ENCODE assay signal across 8 cellular contexts in genomic region chr1:43172532-43172972, GRCh38. TPM values are rescaled to one million over a fixed set of nuclear protein-coding genes. Genes with fewer than 3 reads are reported as not detected.
DNase-seq lines count a peak whose midpoint lies in the region; ATAC-seq and TF ChIP-seq lines count a peak whose summit lies in the region.

No MANE protein-coding gene starts in this region.

- peak overlapping the region; percentile 100 for H3K4me3 ChIP-seq in LNCaP clone FGC (ENCODE audit: low read depth, low read length)
- peak overlapping the region; percentile 75 to 83 for H3K4me3 ChIP-seq in testis

- H3K4me1 Mint-ChIP-seq in activated naive CD4-positive, alpha-beta T cell treated with anti-CD3 and anti-CD28 coated beads, Interleukin-2, amount 10 ng/mL, durations not matched to agents 7 days and 5 days: peaks cover 30% of the 10 kb centered on the region
- H3K4me1 Mint-ChIP-seq in glutamatergic neuron (ENCODE audit: low read depth, unreplicated experiment): peaks cover 12% of the 10 kb centered on the region

- DNase-seq in DMS 273 (lab: John Stamatoyannopoulos, UW; ENCODE audit: unreplicated experiment) (peak; percentile 88), LNCaP clone FGC (ENCODE audit: low read depth) (peak; percentile 63), RPMI7951 (ENCODE audit: low read depth) (peak; percentile 87), glutamatergic neuron (peak; percentile 85), omental fat pad (ENCODE audit: low spot score) (peak; percentile 55), testis (peak; percentile 91)
- peak; percentile 90 for DNase-seq in activated naive CD4-positive, alpha-beta T cell treated with anti-CD3 and anti-CD28 coated beads, Interleukin-2, amount 10 ng/mL, durations not matched to agents 7 days and 5 days

- no peak for TF ChIP-seq POLR2A in testis (IDR thresholded peaks at IDR 0.05)

- H3K4me1 ChIP-seq in testis: peaks cover 5% of the 10 kb centered on the region

- no peaks in the 10 kb centered on the region for H3K36me3 ChIP-seq in testis (ENCODE audit: low read depth, missing control alignments)

- no peaks in the 10 kb centered on the region for H3K27me3 ChIP-seq in testis

- H3K9me3 Mint-ChIP-seq in activated naive CD4-positive, alpha-beta T cell treated with anti-CD3 and anti-CD28 coated beads, Interleukin-2, amount 10 ng/mL, durations not matched to agents 7 days and 5 days: no peaks in the 10 kb centered on the region
- H3K9me3 Mint-ChIP-seq in glutamatergic neuron (ENCODE audit: unreplicated experiment): no peaks in the 10 kb centered on the region

- WGBS in testis, 2 donors: 0 to 1% methylated on average over 19 of the region's 19 CpGs

- intact Hi-C loops in testis (cut with DNase I; ENCODE audit: low total_unique reads): no loop called here

- peak overlapping the region; percentile 98 for H3K4me3 Mint-ChIP-seq in activated naive CD4-positive, alpha-beta T cell treated with anti-CD3 and anti-CD28 coated beads, Interleukin-2, amount 10 ng/mL, durations not matched to agents 7 days and 5 days
- peak overlapping the region; percentile 94 for H3K4me3 Mint-ChIP-seq in glutamatergic neuron (ENCODE audit: unreplicated experiment)

- no peaks in the 10 kb centered on the region for H3K9me3 ChIP-seq in testis

- peaks cover 24% of the 10 kb centered on the region for H3K27me3 Mint-ChIP-seq in activated naive CD4-positive, alpha-beta T cell treated with anti-CD3 and anti-CD28 coated beads, Interleukin-2, amount 10 ng/mL, durations not matched to agents 7 days and 5 days
- peaks cover 4% of the 10 kb centered on the region for H3K27me3 Mint-ChIP-seq in glutamatergic neuron (ENCODE audit: unreplicated experiment)

- CTCF ChIA-PET in activated naive CD4-positive, alpha-beta T cell treated with anti-CD3 and anti-CD28 coated beads, Interleukin-2, amount 10 ng/mL, durations not matched to agents 7 days and 5 days (lab: Charles Lee): interaction anchor here (1.2 kb wide), 1 partner anchor 99 kb away, joined by 3 read pairs; no protein-coding TSS in a partner anchor

- peak; percentile 54 for ATAC-seq in GM21825 (IDR thresholded peaks at IDR 0.05; ENCODE audit: unreplicated experiment)
- peak; percentile 80 for ATAC-seq in omental fat pad (ENCODE audit: low FRiP score)

- H3K27ac ChIP-seq in testis: no peak overlapping the region

- no peak overlapping the region for H3K27ac Mint-ChIP-seq in activated naive CD4-positive, alpha-beta T cell treated with anti-CD3 and anti-CD28 coated beads, Interleukin-2, amount 10 ng/mL, durations not matched to agents 7 days and 5 days
- H3K27ac Mint-ChIP-seq in glutamatergic neuron (ENCODE audit: unreplicated experiment): no peak overlapping the region

- peaks cover 30% of the 10 kb centered on the region for H3K36me3 Mint-ChIP-seq in activated naive CD4-positive, alpha-beta T cell treated with anti-CD3 and anti-CD28 coated beads, Interleukin-2, amount 10 ng/mL, durations not matched to agents 7 days and 5 days
- peaks cover 8% of the 10 kb centered on the region for H3K36me3 Mint-ChIP-seq in glutamatergic neuron (ENCODE audit: unreplicated experiment)

- TF ChIP-seq CTCF in LNCaP clone FGC (IDR thresholded peaks at IDR 0.05; ENCODE audit: control insufficient read depth, extremely low read depth, insufficient read depth) (no peak), glutamatergic neuron (IDR thresholded peaks at IDR 0.05; ENCODE audit: partially characterized antibody, unreplicated experiment) (no peak), omental fat pad (IDR thresholded peaks at IDR 0.05) (no peak), testis (IDR thresholded peaks at IDR 0.05) (no peak)

RNA-seq across cellular contexts. Expression of gene CFAP57, which starts 0.4 kb away (rescaled TPM):
- 0.10 and 0.48 TPM in 2 replicates for total RNA-seq in RPMI7951 (2014; rRNA removed; shearing (Covaris generic))
- 5.0 TPM for total RNA-seq in glutamatergic neuron (ENCODE audit: unreplicated experiment)
- total RNA-seq in omental fat pad: under 1 TPM in 2 of 4 donors, not detected in 2; 0.12 to 0.46 TPM
- total RNA-seq in testis: 10 to 100 TPM; 16.6 to 22.9 TPM
- polyA plus RNA-seq in testis (ENCODE audit: insufficient read depth, low read depth, low replicate concordance): 38.7 TPM

RNA-seq across cellular contexts. Expression of gene EBNA1BP2, which starts 0.5 kb away (rescaled TPM):
- 175 and 197 TPM in 2 replicates for total RNA-seq in RPMI7951 (2014; rRNA removed; shearing (Covaris generic))
- 31.3 TPM for total RNA-seq in glutamatergic neuron (ENCODE audit: unreplicated experiment)
- total RNA-seq in omental fat pad: 100 to 1,000 TPM in 1 of 4 donors, 10 to 100 TPM in 3; 41.5 to 110 (median 49.9) TPM
- 10 to 100 TPM; 74.0 to 81.7 TPM for total RNA-seq in testis
- polyA plus RNA-seq in testis (ENCODE audit: insufficient read depth, low read depth, low replicate concordance): 87.9 TPM
